15 cellular contexts compared by ENCODE assay signal in the genomic region with DNA sequence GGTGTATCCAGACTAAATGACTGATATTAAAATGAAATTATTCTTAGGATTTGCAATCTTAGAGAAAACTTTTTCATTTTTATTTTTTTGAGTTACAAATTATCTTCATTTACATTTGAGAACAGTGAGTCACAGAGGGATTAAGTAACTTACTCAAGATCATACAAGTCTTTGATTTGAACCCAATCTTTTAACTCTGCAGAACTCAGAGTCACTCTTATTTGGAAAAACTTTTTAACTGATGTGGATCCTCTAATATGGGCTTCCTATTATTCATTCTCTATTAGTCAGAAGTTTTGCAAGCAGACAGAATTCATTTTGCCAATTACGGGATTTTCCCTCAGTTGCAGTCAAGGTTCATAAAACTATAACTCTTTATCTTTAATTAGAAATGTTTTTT. TPM values are rescaled to one million over a fixed set of nuclear protein-coding genes. Genes with fewer than 3 reads are reported as not detected.
DNase-seq lines count a peak whose midpoint lies in the region; ATAC-seq and TF ChIP-seq lines count a peak whose summit lies in the region.
"Had no signal": no experiment of that assay in that cellular context is flagged by ENCODE, and none has a peak within 500 bp of the region (broad histone marks: within the 10 kb centered on the region; RNA-seq: fewer than 3 reads in every experiment).

No MANE protein-coding gene starts in this region.

- TF ChIP-seq POLR2A in right lobe of liver (IDR thresholded peaks at IDR 0.05) = no peak

- TF ChIP-seq CTCF in foreskin keratinocyte (conservative IDR thresholded peaks at IDR 0.05) (no peak), right lobe of liver (IDR thresholded peaks at IDR 0.05) (no peak)

- intact Hi-C loops in right lobe of liver (cut with DNase I) = no loop called here

- WGBS in right lobe of liver (ENCODE audit: insufficient coverage, low coverage, low lambda C conversion rate, missing lambda C conversion rate) = 69% methylated on average over 1 of the region's 1 CpG

- H3K9me3 ChIP-seq in right lobe of liver = no peaks in the 10 kb centered on the region

- DNase-seq in EL = peak; percentile 21
- DNase-seq in M059J (ENCODE audit: low read depth) = peak; percentile 25
- no peak for DNase-seq in epithelial cell of prostate (ENCODE audit: low read depth, low spot score)
- peak; percentile 47 to 54 for DNase-seq in foreskin keratinocyte
- no peak for DNase-seq in NK-92 (lab: John Stamatoyannopoulos, UW; ENCODE audit: unreplicated experiment)
- DNase-seq in right lobe of liver = no peak
- DNase-seq: COR-L47; GF-D8; NCI-H146; NCI-H2227 treated with DMSO at 0.1 percent for 48 hours; NCI-H526; NK-92 treated with Interleukin-12 subunit alpha and Interleukin-12 subunit beta, amount 100 ng/mL, for 24 hours had no signal

- H3K27ac ChIP-seq in epithelial cell of prostate (peak overlapping the region; percentile 17), foreskin keratinocyte (no peak overlapping the region), right lobe of liver (no peak overlapping the region)

- H3K4me3 ChIP-seq in right lobe of liver = no peak overlapping the region

- no peaks in the 10 kb centered on the region for H3K27me3 ChIP-seq in foreskin keratinocyte
- no peaks in the 10 kb centered on the region for H3K27me3 ChIP-seq in right lobe of liver

- H3K4me1 ChIP-seq in foreskin keratinocyte = peaks cover 4% of the 10 kb centered on the region
- no peaks in the 10 kb centered on the region for H3K4me1 ChIP-seq in right lobe of liver

- ATAC-seq in foreskin keratinocyte = no peak
- ATAC-seq in GM19351 (IDR thresholded peaks at IDR 0.05; ENCODE audit: unreplicated experiment) = no peak
- ATAC-seq in HG03354 (IDR thresholded peaks at IDR 0.05; ENCODE audit: poor library complexity, severe bottlenecking, unreplicated experiment) = no peak
- no peak for ATAC-seq in right lobe of liver
- ATAC-seq: HCT116 had no signal

- no peaks in the 10 kb centered on the region for H3K36me3 ChIP-seq in right lobe of liver

RNA-seq across cellular contexts. Expression of gene HPRT1, which starts 20.1 kb away (rescaled TPM):
- total RNA-seq in M059J (2014; rRNA removed; shearing (Covaris generic)) = 25.0 and 51.9 TPM in 2 replicates
- total RNA-seq in foreskin keratinocyte (40.0 and 43.2 TPM in 2 replicates), right lobe of liver (10 to 100 TPM in 3 of 6 experiments, 1 to 10 TPM in 3; 5.0 to 11.1 (median 9.0) TPM)
- polyA plus RNA-seq in foreskin keratinocyte = 51.1 and 65.0 TPM in 2 replicates

Comparison
In these comparisons a context has a peak if more than half of its experiments do, and no peak if none do; other contexts are left out.
1. DNase-seq: peak in EL (single experiment), M059J (single experiment) and foreskin keratinocyte (2 of 2); none in epithelial cell of prostate (single experiment), NK-92 (single experiment) and right lobe of liver (0 of 3).